18 cellular contexts compared by ENCODE assay signal in the genomic region with DNA sequence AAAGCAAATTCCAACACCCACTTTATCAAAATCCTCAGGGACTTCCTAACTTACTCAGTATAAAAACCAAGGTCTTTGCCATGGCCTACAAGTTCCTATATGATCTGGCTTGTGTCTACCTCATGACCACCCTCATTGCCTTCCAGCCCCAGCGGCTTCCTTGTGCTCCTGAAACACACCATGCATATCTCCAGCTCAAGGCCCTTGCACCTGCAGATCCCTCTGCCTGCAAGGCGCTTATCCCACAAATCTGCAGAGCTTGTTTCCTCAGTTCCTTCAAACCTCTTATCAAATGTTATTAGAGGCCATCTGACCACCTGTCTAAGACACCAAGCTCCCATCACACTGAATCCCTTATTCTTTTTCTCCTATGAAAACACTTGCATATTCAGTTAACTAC. TPM values are rescaled to one million over a fixed set of nuclear protein-coding genes. Genes with fewer than 3 reads are reported as not detected.
DNase-seq lines count a peak whose midpoint lies in the region; ATAC-seq, FAIRE-seq and TF ChIP-seq lines count a peak whose summit lies in the region.
"Had no signal": no experiment of that assay in that cellular context is flagged by ENCODE, and none has a peak within 500 bp of the region (broad histone marks: within the 10 kb centered on the region; RNA-seq: fewer than 3 reads in every experiment).

No MANE protein-coding gene starts in this region.

- no peaks in the 10 kb centered on the region for H3K9me3 ChIP-seq in CD8-positive, alpha-beta memory T cell (ENCODE audit: low read length)
- H3K9me3 ChIP-seq in WERI-Rb-1 (ENCODE audit: severe bottlenecking): no peaks in the 10 kb centered on the region
- H3K9me3 ChIP-seq: BE2C, MG63, SJCRH30 had no signal

- H3K4me3 Mint-ChIP-seq in CD8-positive, alpha-beta memory T cell: peak overlapping the region in 3 of 7 donors; percentile 2 to 88 (median 7)

- FAIRE-seq in HTR-8/SVneo (lab: Jason Lieb, UNC): no peak

- no peak overlapping the region for H3K27ac ChIP-seq in CD8-positive, alpha-beta memory T cell (ENCODE audit: low read depth, low read length)
- peak overlapping the region; percentile 47; the same call in 1 of the 2 replicates for H3K27ac ChIP-seq in WERI-Rb-1
- H3K27ac ChIP-seq in layer of hippocampus (ENCODE audit: low read depth, low read length): peak overlapping the region; percentile 99
- H3K27ac ChIP-seq in substantia nigra (ENCODE audit: low read depth, low read length, poor library complexity, severe bottlenecking): peak overlapping the region; percentile 99
- H3K27ac ChIP-seq: SJCRH30 had no signal

- peaks cover 0 to 2% (median 0%) of the 10 kb centered on the region in 5 donors for H3K9me3 Mint-ChIP-seq in CD8-positive, alpha-beta memory T cell

- DNase-seq in CD8-positive, alpha-beta memory T cell: no peak
- DNase-seq in WERI-Rb-1 (peak; percentile 68), substantia nigra (lab: John Stamatoyannopoulos, UW) (peak in 1 of 49 donors; percentile 22), NCI-H187 treated with DMSO at 0.1 percent for 48 hours (lab: John Stamatoyannopoulos, UW) (no peak), HTR-8/SVneo (ENCODE audit: insufficient read length, low spot score) (no peak)
- DNase-seq: BE2C, DMS 273 treated with DMSO at 0.1 percent for 48 hours, H7, NCI-H1092 treated with DMSO at 0.1 percent for 48 hours, NCI-H1930, NCI-H510A treated with DMSO at 0.1 percent for 48 hours, OCI-M1, RPMI8226, SJCRH30 had no signal

- H3K36me3 Mint-ChIP-seq in CD8-positive, alpha-beta memory T cell: peaks cover 0 to 19% (median 3%) of the 10 kb centered on the region in 3 donors

- H3K27me3 ChIP-seq in CD8-positive, alpha-beta memory T cell (ENCODE audit: insufficient read depth, low read length, poor library complexity, severe bottlenecking): no peaks in the 10 kb centered on the region
- no peaks in the 10 kb centered on the region for H3K27me3 ChIP-seq in WERI-Rb-1 (ENCODE audit: insufficient read depth, low read depth, severe bottlenecking)
- no peaks in the 10 kb centered on the region for H3K27me3 ChIP-seq in layer of hippocampus (ENCODE audit: control insufficient read depth, insufficient read depth, low read length)
- H3K27me3 ChIP-seq: BE2C, MG63, SJCRH30 had no signal

- no peak for ATAC-seq in GM18870 (IDR thresholded peaks at IDR 0.05; ENCODE audit: unreplicated experiment)

- peaks cover 4% of the 10 kb centered on the region for H3K36me3 ChIP-seq in CD8-positive, alpha-beta memory T cell (ENCODE audit: insufficient read depth, low read length)
- H3K36me3 ChIP-seq in WERI-Rb-1: peaks cover 7% of the 10 kb centered on the region; the same call in 1 of the 2 replicates
- H3K36me3 ChIP-seq: SJCRH30 had no signal

- peak overlapping the region in 6 of 8 donors; percentile 3 to 89 (median 76) for H3K27ac Mint-ChIP-seq in CD8-positive, alpha-beta memory T cell

- H3K4me1 ChIP-seq in CD8-positive, alpha-beta memory T cell (ENCODE audit: insufficient read depth, low read length): peaks cover 26% of the 10 kb centered on the region
- H3K4me1 ChIP-seq: BE2C had no signal

- peaks cover 54 to 78% (median 70%) of the 10 kb centered on the region in 3 donors for H3K4me1 Mint-ChIP-seq in CD8-positive, alpha-beta memory T cell

- TF ChIP-seq CTCF in WERI-Rb-1 (IDR thresholded peaks at IDR 0.05; ENCODE audit: low read depth, low read length): no peak

- no peaks in the 10 kb centered on the region for H3K27me3 Mint-ChIP-seq in CD8-positive, alpha-beta memory T cell

- CTCF ChIA-PET in CD8-positive, alpha-beta memory T cell (lab: Charles Lee): interaction anchor here (1.4 to 3.0 kb wide), 2 partner anchors 84 to 185 kb away, joined by 5 to 9 read pairs; no protein-coding TSS in a partner anchor

- no peak overlapping the region for H3K4me3 ChIP-seq in CD8-positive, alpha-beta memory T cell (ENCODE audit: low read length)
- no peak overlapping the region for H3K4me3 ChIP-seq in WERI-Rb-1 (ENCODE audit: low read depth, low read length)
- H3K4me3 ChIP-seq: MG63, SJCRH30 had no signal

- POLR2A ChIA-PET in CD8-positive, alpha-beta memory T cell (lab: Charles Lee): no interaction called here

RNA-seq across cellular contexts. Expression of a gene that starts 2.6 kb away (rescaled TPM):
- 10 to 100 TPM; 16.2 to 19.1 TPM for total RNA-seq in CD8-positive, alpha-beta memory T cell
- 37.7 TPM for polyA plus RNA-seq in CD8-positive, alpha-beta memory T cell

RNA-seq across cellular contexts. Expression of a gene that starts 47.7 kb away (rescaled TPM):
- total RNA-seq in CD8-positive, alpha-beta memory T cell: not detected
- not detected for polyA plus RNA-seq in CD8-positive, alpha-beta memory T cell
- total RNA-seq: Daoy, H7, SJCRH30 had no signal
